Comparison of ENCODE assay signal across 8 cellular contexts in genomic region chr2:25279091-25279651, GRCh38.
DNase-seq lines count a peak whose midpoint lies in the region; ATAC-seq, FAIRE-seq and TF ChIP-seq lines count a peak whose summit lies in the region.

No MANE protein-coding gene starts in this region.

- H3K27ac ChIP-seq in ascending aorta (peak overlapping the region; percentile 62 to 84), uterus (peak overlapping the region; percentile 56 to 83)

- peaks cover 11% of the 10 kb centered on the region for H3K27me3 Mint-ChIP-seq in glutamatergic neuron (ENCODE audit: unreplicated experiment)

- H3K9me3 Mint-ChIP-seq in glutamatergic neuron (ENCODE audit: unreplicated experiment), result peaks cover 6% of the 10 kb centered on the region

- peak; percentile 99 for FAIRE-seq in GM18507 (lab: Jason Lieb, UNC)

- no peak overlapping the region for H3K4me3 ChIP-seq in LNCaP clone FGC (ENCODE audit: low read depth, low read length)
- H3K4me3 ChIP-seq in ascending aorta, result no peak overlapping the region
- no peak overlapping the region for H3K4me3 ChIP-seq in uterus

- H3K27me3 ChIP-seq in ascending aorta (no peaks in the 10 kb centered on the region), uterus (no peaks in the 10 kb centered on the region)

- H3K27ac Mint-ChIP-seq in glutamatergic neuron (ENCODE audit: unreplicated experiment), result no peak overlapping the region

- peaks cover 17% of the 10 kb centered on the region for H3K4me1 Mint-ChIP-seq in glutamatergic neuron (ENCODE audit: low read depth, unreplicated experiment)

- peak; percentile 82 for ATAC-seq in GM21619 (IDR thresholded peaks at IDR 0.05; ENCODE audit: unreplicated experiment)

- intact Hi-C loops in ascending aorta (cut with DNase I) (loop anchor here (2.0 kb wide), 1 partner anchor 16 kb away; no protein-coding TSS in a partner anchor), uterus (cut with DNase I; ENCODE audit: low total_unique reads) (no loop called here)

- H3K4me3 Mint-ChIP-seq in glutamatergic neuron (ENCODE audit: unreplicated experiment), result no peak overlapping the region

- H3K9me3 ChIP-seq in ascending aorta (no peaks in the 10 kb centered on the region), uterus (no peaks in the 10 kb centered on the region)

- DNase-seq in GM18507 (ENCODE audit: extremely low spot score, insufficient read length, low read depth) (peak; percentile 63), LNCaP clone FGC (ENCODE audit: low read depth) (peak; percentile 28), ascending aorta (ENCODE audit: low spot score in 2 of 2) (peak; percentile 59 to 78), medulla oblongata (ENCODE audit: extremely low spot score) (peak; percentile 94), uterus (peak; percentile 62 to 66), glutamatergic neuron (no peak), NK-92 (lab: John Stamatoyannopoulos, UW; ENCODE audit: unreplicated experiment) (no peak)

- H3K36me3 ChIP-seq in ascending aorta (peaks cover 4 to 20% of the 10 kb centered on the region in 2 donors), uterus (no peaks in the 10 kb centered on the region)

- peaks cover 0 to 10% of the 10 kb centered on the region in 2 donors for H3K4me1 ChIP-seq in ascending aorta
- H3K4me1 ChIP-seq in uterus, result no peaks in the 10 kb centered on the region

- TF ChIP-seq CTCF in LNCaP clone FGC (IDR thresholded peaks at IDR 0.05; ENCODE audit: control insufficient read depth, extremely low read depth, insufficient read depth) (no peak), ascending aorta (IDR thresholded peaks at IDR 0.05) (no peak), uterus (IDR thresholded peaks at IDR 0.05) (no peak), glutamatergic neuron (IDR thresholded peaks at IDR 0.05; ENCODE audit: partially characterized antibody, unreplicated experiment) (no peak)

- peaks cover 4% of the 10 kb centered on the region for H3K36me3 Mint-ChIP-seq in glutamatergic neuron (ENCODE audit: unreplicated experiment)

- no peak for TF ChIP-seq POLR2A in uterus (IDR thresholded peaks at IDR 0.05)

Comparison
In these comparisons a context has a peak if more than half of its experiments do, and no peak if none do; other contexts are left out.
1. DNase-seq: peak in GM18507 (single experiment), LNCaP clone FGC (single experiment), ascending aorta (2 of 2), medulla oblongata (single experiment) and uterus (2 of 2); none in glutamatergic neuron (single experiment) and NK-92 (single experiment).